In the genomic region with DNA sequence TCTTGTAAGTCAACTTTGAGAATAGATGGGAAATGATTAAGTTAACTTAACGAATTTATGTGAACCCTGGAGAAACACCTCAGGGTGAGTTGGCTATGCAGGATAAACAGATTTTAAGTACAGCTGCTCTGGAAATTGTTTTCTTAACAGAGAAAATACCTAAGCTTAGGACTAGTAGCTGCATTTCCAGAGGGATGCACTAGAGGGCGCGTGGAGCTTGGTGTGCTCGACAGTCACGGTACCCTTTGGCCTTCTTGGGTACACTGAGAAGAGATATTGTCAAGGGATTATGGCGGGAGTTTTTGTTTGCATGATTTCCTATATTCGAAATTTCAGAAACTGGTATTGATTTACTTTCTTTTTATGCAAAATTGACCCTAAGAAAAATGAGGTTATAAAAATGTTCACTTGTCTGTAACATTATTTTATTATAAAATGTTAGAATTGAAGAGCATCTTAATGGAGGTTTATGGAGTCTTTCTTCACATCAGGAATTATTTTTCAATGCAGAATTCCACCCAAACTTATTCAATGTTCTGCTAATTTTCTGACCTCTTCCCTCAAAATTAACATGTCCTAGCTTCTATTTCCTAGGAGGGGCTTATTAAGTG, we compare ENCODE assay signal across 8 cellular contexts. TPM values are rescaled to one million over a fixed set of nuclear protein-coding genes. Genes with fewer than 3 reads are reported as not detected.
DNase-seq lines count a peak whose midpoint lies in the region; ATAC-seq and TF ChIP-seq lines count a peak whose summit lies in the region.

No MANE protein-coding gene starts in this region.

- no peak for TF ChIP-seq POLR2A in stomach (IDR thresholded peaks at IDR 0.05)

- peak; percentile 46 for DNase-seq in EH (ENCODE audit: low read depth)
- DNase-seq in KBM-7: peak; percentile 70
- peak; percentile 48 for DNase-seq in activated T-cell treated with anti-CD3 and anti-CD28 coated beads for 24 hours (ENCODE audit: low read depth)
- DNase-seq in fibroblast of mammary gland (ENCODE audit: low read depth): peak; percentile 67
- peak; percentile 82 for DNase-seq in stomach

- in situ Hi-C loops in KBM-7 (cut with MboI; ENCODE audit: low pct_unique_long_range_greater_than_20kb, low sequenced_read_pairs): no loop called here

- ATAC-seq in GM21717 (IDR thresholded peaks at IDR 0.05; ENCODE audit: unreplicated experiment): peak; percentile 89

- H3K4me1 ChIP-seq in OCI-LY3 (ENCODE audit: low read length): peaks cover 29% of the 10 kb centered on the region
- no peaks in the 10 kb centered on the region for H3K4me1 ChIP-seq in stomach

- H3K79me2 ChIP-seq in OCI-LY3 (ENCODE audit: low read length): no peaks in the 10 kb centered on the region
- H3K79me2 ChIP-seq in neural cell (replicated peaks; ENCODE audit: insufficient read depth, low read length): peaks cover 6% of the 10 kb centered on the region

- no peaks in the 10 kb centered on the region for H3K9me2 ChIP-seq in neural cell (ENCODE audit: insufficient read depth, low read length)

- H3K4me3 ChIP-seq in OCI-LY3 (ENCODE audit: low read length) (no peak overlapping the region), fibroblast of mammary gland (ENCODE audit: control insufficient read depth, low read depth, low read length) (no peak overlapping the region), neural cell (ENCODE audit: low read length) (no peak overlapping the region), stomach (no peak overlapping the region)

- H3K27ac ChIP-seq in OCI-LY3 (ENCODE audit: low read length) (no peak overlapping the region), neural cell (ENCODE audit: low read length) (peak overlapping the region; percentile 40), stomach (no peak overlapping the region)

- H3K36me3 ChIP-seq in OCI-LY3 (replicated peaks; ENCODE audit: low read depth, low read length) (no peaks in the 10 kb centered on the region), neural cell (ENCODE audit: insufficient read depth, low read length) (no peaks in the 10 kb centered on the region), stomach (no peaks in the 10 kb centered on the region)

- H3K9me3 ChIP-seq in OCI-LY3 (ENCODE audit: insufficient read depth, low read length): no peaks in the 10 kb centered on the region
- H3K9me3 ChIP-seq in neural cell (ENCODE audit: low read length): no peaks in the 10 kb centered on the region
- no peaks in the 10 kb centered on the region for H3K9me3 ChIP-seq in stomach

- intact Hi-C loops in stomach (cut with DNase I; ENCODE audit: low total_unique reads): no loop called here

- TF ChIP-seq RAD21 in neural cell (conservative IDR thresholded peaks at IDR 0.05): peak; percentile 93

- TF ChIP-seq EP300 in neural cell (conservative IDR thresholded peaks at IDR 0.05; ENCODE audit: poor library complexity, severe bottlenecking) (no peak), stomach (IDR thresholded peaks at IDR 0.05) (no peak)

- WGBS in stomach, 5 donors: 1% methylated on average over 7 of the region's 7 CpGs

- H3K27me3 ChIP-seq in OCI-LY3 (ENCODE audit: low read depth, low read length): 0 out of 2 replicates have a peak, but pooled peaks cover 4% of the 10 kb centered on the region
- no peaks in the 10 kb centered on the region for H3K27me3 ChIP-seq in neural cell (ENCODE audit: insufficient read depth, low read depth, low read length)
- H3K27me3 ChIP-seq in stomach: no peaks in the 10 kb centered on the region

- peak; percentile 91 for TF ChIP-seq CTCF in OCI-LY3 (IDR thresholded peaks at IDR 0.05; ENCODE audit: low read depth, low read length)
- TF ChIP-seq CTCF in fibroblast of mammary gland (conservative IDR thresholded peaks at IDR 0.05; ENCODE audit: control insufficient read depth, insufficient read depth, low read depth, low read length): peak; percentile 92
- peak; percentile 90 for TF ChIP-seq CTCF in neural cell (IDR thresholded peaks at IDR 0.05; ENCODE audit: poor library complexity, severe bottlenecking)
- peak in 5 of 7 experiments; percentile 63 to 80 (median 68) for TF ChIP-seq CTCF in stomach (IDR thresholded peaks at IDR 0.05)

- H3F3A ChIP-seq in neural cell (ENCODE audit: insufficient read depth, low read length, poor library complexity, severe bottlenecking): no peaks in the 10 kb centered on the region

- H3K4me2 ChIP-seq in OCI-LY3 (ENCODE audit: low read length): peak overlapping the region; percentile 27; the same call in 1 of the 2 replicates
- no peak overlapping the region for H3K4me2 ChIP-seq in neural cell (ENCODE audit: low read length)

- H2AFZ ChIP-seq in OCI-LY3 (ENCODE audit: low read depth, low read length): no peak overlapping the region
- no peak overlapping the region for H2AFZ ChIP-seq in neural cell (ENCODE audit: low read depth, low read length)

- H4K20me1 ChIP-seq in OCI-LY3 (ENCODE audit: insufficient read depth, low read length) (no peaks in the 10 kb centered on the region), neural cell (ENCODE audit: insufficient read depth) (no peaks in the 10 kb centered on the region)

- no peak overlapping the region for H3K9ac ChIP-seq in OCI-LY3 (ENCODE audit: low read length)
- H3K9ac ChIP-seq in neural cell (ENCODE audit: low read length): peak overlapping the region; percentile 20

TF ChIP-seq in neural cell, 6 proteins besides CTCF, POLR2A, EP300 and RAD21:
- TF ChIP-seq POLR2AphosphoS5 (IDR thresholded peaks at IDR 0.05): peak; percentile 30
- TF ChIP-seq SMC3 (conservative IDR thresholded peaks at IDR 0.05; ENCODE audit: poor library complexity): peak; percentile 91
- no peak for TF ChIP-seq EZH2 (IDR thresholded peaks at IDR 0.05; ENCODE audit: borderline replicate concordance, insufficient read depth, low read length, poor library complexity, severe bottlenecking)
- TF ChIP-seq, protein P1, sequence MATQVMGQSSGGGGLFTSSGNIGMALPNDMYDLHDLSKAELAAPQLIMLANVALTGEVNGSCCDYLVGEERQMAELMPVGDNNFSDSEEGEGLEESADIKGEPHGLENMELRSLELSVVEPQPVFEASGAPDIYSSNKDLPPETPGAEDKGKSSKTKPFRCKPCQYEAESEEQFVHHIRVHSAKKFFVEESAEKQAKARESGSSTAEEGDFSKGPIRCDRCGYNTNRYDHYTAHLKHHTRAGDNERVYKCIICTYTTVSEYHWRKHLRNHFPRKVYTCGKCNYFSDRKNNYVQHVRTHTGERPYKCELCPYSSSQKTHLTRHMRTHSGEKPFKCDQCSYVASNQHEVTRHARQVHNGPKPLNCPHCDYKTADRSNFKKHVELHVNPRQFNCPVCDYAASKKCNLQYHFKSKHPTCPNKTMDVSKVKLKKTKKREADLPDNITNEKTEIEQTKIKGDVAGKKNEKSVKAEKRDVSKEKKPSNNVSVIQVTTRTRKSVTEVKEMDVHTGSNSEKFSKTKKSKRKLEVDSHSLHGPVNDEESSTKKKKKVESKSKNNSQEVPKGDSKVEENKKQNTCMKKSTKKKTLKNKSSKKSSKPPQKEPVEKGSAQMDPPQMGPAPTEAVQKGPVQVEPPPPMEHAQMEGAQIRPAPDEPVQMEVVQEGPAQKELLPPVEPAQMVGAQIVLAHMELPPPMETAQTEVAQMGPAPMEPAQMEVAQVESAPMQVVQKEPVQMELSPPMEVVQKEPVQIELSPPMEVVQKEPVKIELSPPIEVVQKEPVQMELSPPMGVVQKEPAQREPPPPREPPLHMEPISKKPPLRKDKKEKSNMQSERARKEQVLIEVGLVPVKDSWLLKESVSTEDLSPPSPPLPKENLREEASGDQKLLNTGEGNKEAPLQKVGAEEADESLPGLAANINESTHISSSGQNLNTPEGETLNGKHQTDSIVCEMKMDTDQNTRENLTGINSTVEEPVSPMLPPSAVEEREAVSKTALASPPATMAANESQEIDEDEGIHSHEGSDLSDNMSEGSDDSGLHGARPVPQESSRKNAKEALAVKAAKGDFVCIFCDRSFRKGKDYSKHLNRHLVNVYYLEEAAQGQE (IDR thresholded peaks at IDR 0.05; ENCODE audit: borderline replicate concordance): no peak
- TF ChIP-seq TAF1 (IDR thresholded peaks at IDR 0.05; ENCODE audit: low read depth): no peak

RNA-seq across cellular contexts. Expression of gene MYO3A, which starts 58.4 kb away (rescaled TPM):
- polyA plus RNA-seq in neural cell (3.0 and 4.1 TPM in 2 replicates), stomach (under 1 TPM in 2 of 3 donors, not detected in 1; 0.55 to 0.81 TPM)
- polyA minus RNA-seq in neural cell: 4.9 and 6.7 TPM in 2 replicates
- 10 to 100 TPM in 1 of 5 donors, 1 to 10 TPM in 2, under 1 TPM in 1, not detected in 1; 0.45 to 29.8 (median 3.4) TPM for total RNA-seq in stomach
